14 cellular contexts compared by ENCODE assay signal in genomic region chr6:166318649-166319600, GRCh38. TPM values are rescaled to one million over a fixed set of nuclear protein-coding genes. Genes with fewer than 3 reads are reported as not detected.
DNase-seq lines count a peak whose midpoint lies in the region; ATAC-seq, FAIRE-seq and TF ChIP-seq lines count a peak whose summit lies in the region.
"Had no signal": no experiment of that assay in that cellular context is flagged by ENCODE, and none has a peak within 500 bp of the region (broad histone marks: within the 10 kb centered on the region; RNA-seq: fewer than 3 reads in every experiment).

No MANE protein-coding gene starts in this region.

- no peak overlapping the region for H3K4me2 ChIP-seq in A549

- no peak overlapping the region for H3K4me3 ChIP-seq in A549
- H3K4me3 ChIP-seq in SJCRH30: peak overlapping the region; percentile 40

- H3K27me3 ChIP-seq in SJCRH30: no peaks in the 10 kb centered on the region

- POLR2A ChIA-PET in A549 (lab: Yijun Ruan, JAX): no interaction called here

- H3K27ac ChIP-seq in A549: no peak overlapping the region
- H3K27ac ChIP-seq in SJCRH30: peak overlapping the region; percentile 99

- TF ChIP-seq POLR2A in A549 (IDR thresholded peaks at IDR 0.05; ENCODE audit: low read length): no peak
- peak; percentile 16 for TF ChIP-seq POLR2A in GM19193 (IDR thresholded peaks at IDR 0.05; ENCODE audit: extremely low read depth, insufficient read depth, insufficient read length)

- ATAC-seq in A549 (peak; percentile 39 to 63; a peak in 5 of 6 replicates), GM21447 (IDR thresholded peaks at IDR 0.05; ENCODE audit: unreplicated experiment) (no peak), GM19395 (IDR thresholded peaks at IDR 0.05; ENCODE audit: unreplicated experiment) (no peak)
- ATAC-seq: sciatic nerve had no signal

- H3K9me3 ChIP-seq in A549 (no peaks in the 10 kb centered on the region), SJCRH30 (replicated peaks) (no peaks in the 10 kb centered on the region)

- no peak for DNase-seq in A549 (ENCODE audit: low read depth in 1 of 2, low spot score in 1 of 2)
- DNase-seq in SJCRH30: peak; percentile 82 to 84
- DNase-seq in iPS-NIHi11 (ENCODE audit: low spot score): peak; percentile 49
- DNase-seq in NCI-H446 treated with DMSO at 0.1 percent for 48 hours (lab: John Stamatoyannopoulos, UW): no peak
- no peak for DNase-seq in NCI-H1417 treated with DMSO at 0.1 percent for 48 hours (lab: John Stamatoyannopoulos, UW)
- DNase-seq: amniotic stem cell, dermis blood vessel endothelial cell, Karpas-422, NCI-H2171 had no signal

- no peak for TF ChIP-seq CTCF in A549 (IDR thresholded peaks at IDR 0.05)

- CTCF ChIA-PET in A549 (lab: Yijun Ruan, JAX): interaction anchor here (1.1 kb wide), 1 partner anchor 10 kb away, joined by 5 read pairs; the partner anchor contains the start of gene PRR18

- no peak for TF ChIP-seq RAD21 in A549 (conservative IDR thresholded peaks at IDR 0.05 in 1 of 2, IDR thresholded peaks at IDR 0.05 in 1 of 2)

- H3K4me1 ChIP-seq in A549: no peaks in the 10 kb centered on the region
- H3K4me1 ChIP-seq in SJCRH30: peaks cover 31% of the 10 kb centered on the region

- FAIRE-seq in A549 (lab: Jason Lieb, UNC): no peak

- no peak for TF ChIP-seq EP300 in A549 (IDR thresholded peaks at IDR 0.05)

- peaks cover 16% of the 10 kb centered on the region for H3K36me3 ChIP-seq in SJCRH30

- whole genome bisulfite sequencing in A549 (ENCODE audit: missing lambda C conversion rate): 92% methylated on average over 16 of the region's 18 CpGs

TF ChIP-seq in A549, 52 proteins besides CTCF, POLR2A, EP300 and RAD21:
- TF ChIP-seq HOXA7 (CRISPR knock-in tag; IDR thresholded peaks at IDR 0.05) (no peak), MAFK (IDR thresholded peaks at IDR 0.05; ENCODE audit: partially characterized antibody) (peak; percentile 47)

RNA-seq across cellular contexts. Expression of gene PRR18, which starts 10.7 kb away (rescaled TPM):
- polyA plus RNA-seq in A549 (2011; rRNA removed) (0.07 and 0.13 TPM in 2 replicates), A549 (2017; fragmentation: RNase III; extraction: RNeasy Plus Mini Kit Qiagen cat#74134 plus additional on column Dnase treatment) (0.04 to 0.08 TPM (median 0.08 TPM) in 3 replicates)
- polyA plus RNA-seq in A549 (2012; cell fraction: cytosol; rRNA removed): 0.05 and 0.08 TPM in 2 replicates
- 0.06 and 0.10 TPM in 2 replicates for polyA plus RNA-seq in A549 (2012; cell fraction: nucleus; rRNA removed)
- 0.08 and 0.34 TPM in 2 replicates for polyA minus RNA-seq in A549 (2011; rRNA and poly(A)+ RNA removed)
- total RNA-seq in SJCRH30 (2014; rRNA removed; shearing (Covaris generic)): 0.33 and 0.47 TPM in 2 replicates
- total RNA-seq: dermis blood vessel endothelial cell, RPMI7951, sciatic nerve had no signal

RNA-seq across cellular contexts. Expression of gene SFT2D1, which starts 23.4 kb away (rescaled TPM):
- 61.6 and 74.4 TPM in 2 replicates for polyA plus RNA-seq in A549 (2011; rRNA removed)
- polyA plus RNA-seq in A549 (2012; cell fraction: cytosol; rRNA removed): 54.9 and 57.0 TPM in 2 replicates
- 23.3 and 50.9 TPM in 2 replicates for polyA plus RNA-seq in A549 (2012; cell fraction: nucleus; rRNA removed)
- polyA plus RNA-seq in A549 (2017; fragmentation: RNase III; extraction: RNeasy Plus Mini Kit Qiagen cat#74134 plus additional on column Dnase treatment): 39.8 to 48.1 TPM (median 47.3 TPM) in 3 replicates
- 9.5 and 13.0 TPM in 2 replicates for polyA minus RNA-seq in A549 (2011; rRNA and poly(A)+ RNA removed)
- 70.1 and 75.8 TPM in 2 replicates for total RNA-seq in SJCRH30 (2014; rRNA removed; shearing (Covaris generic))

Comparison
In these comparisons a context has a peak if more than half of its experiments do, and no peak if none do; other contexts are left out.
1. ATAC-seq: peak in A549 (2 of 2); none in GM21447 (single experiment) and GM19395 (single experiment).
2. DNase-seq: peak in SJCRH30 (2 of 2) and iPS-NIHi11 (single experiment); none in A549 (0 of 2), NCI-H446 treated with DMSO at 0.1 percent for 48 hours (single experiment) and NCI-H1417 treated with DMSO at 0.1 percent for 48 hours (single experiment).